In genomic region chr4:41611881-41612871, GRCh38 we compare ENCODE assay signal across 1 cellular context.
A peak's percentile ranks its signal among the peaks of the same experiment; 100 is the strongest.
TF ChIP-seq lines count a peak whose summit lies in the region.

No MANE protein-coding gene starts in this region.

TF ChIP-seq in HEK293, 187 proteins besides CTCF, POLR2A, EP300 and RAD21 (continued from another document):
- TF ChIP-seq ZNF449 (tag by site-specific recombination; IDR thresholded peaks at IDR 0.05) (no peak), ZIC2 (tag by site-specific recombination; IDR thresholded peaks at IDR 0.05) (peak; percentile 72), TSHZ1 (tag by site-specific recombination; IDR thresholded peaks at IDR 0.05; ENCODE audit: borderline replicate concordance) (no peak), ZNF138 (tag by site-specific recombination; IDR thresholded peaks at IDR 0.05; ENCODE audit: borderline replicate concordance) (no peak), ZNF394 (tag by site-specific recombination; IDR thresholded peaks at IDR 0.05; ENCODE audit: borderline replicate concordance) (no peak), SCRT1 (tag by site-specific recombination; IDR thresholded peaks at IDR 0.05; ENCODE audit: borderline replicate concordance) (peak; percentile 73), SP7 (tag by site-specific recombination; IDR thresholded peaks at IDR 0.05) (peak; percentile 56; the same call in 1 of the 2 replicates), ZNF513 (tag by site-specific recombination; IDR thresholded peaks at IDR 0.05) (no peak)
TF ChIP-seq in HEK293: peak in this region for 7.
